In the genomic region with DNA sequence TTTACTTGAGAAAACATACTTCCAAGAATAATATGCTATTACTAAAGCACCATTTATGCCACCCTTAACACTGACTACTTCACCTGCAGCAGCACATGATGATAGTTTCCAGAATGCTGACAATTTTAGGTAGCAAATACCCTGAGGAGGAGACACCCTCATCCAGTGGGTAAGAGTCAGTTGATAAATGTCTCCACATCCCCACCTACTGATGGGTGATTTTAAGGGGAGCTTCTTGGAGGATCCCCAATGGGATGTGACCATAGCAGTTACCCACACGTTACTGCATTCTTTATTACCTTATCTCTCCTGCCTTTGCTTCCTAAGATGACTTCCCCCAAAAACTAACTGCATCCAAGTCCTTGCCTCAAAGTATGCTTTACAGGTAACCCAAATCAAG, we compare ENCODE assay signal across 26 cellular contexts.
DNase-seq lines count a peak whose midpoint lies in the region; FAIRE-seq and TF ChIP-seq lines count a peak whose summit lies in the region.
"Had no signal": no experiment of that assay in that cellular context is flagged by ENCODE, and none has a peak within 500 bp of the region (broad histone marks: within the 10 kb centered on the region; RNA-seq: fewer than 3 reads in every experiment).

No MANE protein-coding gene starts in this region.

- no peaks in the 10 kb centered on the region for H3K36me3 ChIP-seq in H1 (ENCODE audit: control insufficient read depth in 2 of 4, insufficient read depth in 4 of 4, low read length in 3 of 4)
- H3K36me3 ChIP-seq in kidney (ENCODE audit: control insufficient read depth in 1 of 2, insufficient read depth in 2 of 2, low read length in 2 of 2): no peaks in the 10 kb centered on the region
- H3K36me3 ChIP-seq: esophagus squamous epithelium, neural progenitor cell, upper lobe of left lung had no signal

- H3K4me2 ChIP-seq in H1 (ENCODE audit: insufficient read depth in 1 of 2, low read depth in 2 of 2, low read length in 2 of 2): no peak overlapping the region
- H3K4me2 ChIP-seq: neural progenitor cell had no signal

- H3K4me3 ChIP-seq in H1 (ENCODE audit: extremely low read depth in 1 of 4, insufficient read depth in 2 of 4, low read depth in 3 of 4, low read length in 4 of 4) (no peak overlapping the region), kidney (ENCODE audit: low read length in 2 of 2) (no peak overlapping the region)
- H3K4me3 ChIP-seq: esophagus squamous epithelium, neural progenitor cell, SK-N-MC, upper lobe of left lung had no signal

- no peak overlapping the region for H3K56ac ChIP-seq in H1 (replicated peaks; ENCODE audit: insufficient read length, low read depth, low read length)

- peak; percentile 75 for FAIRE-seq in H1 (lab: Jason Lieb, UNC)
- no peak for FAIRE-seq in kidney (lab: Jason Lieb, UNC)
- FAIRE-seq: G401.6 had no signal

- no peak overlapping the region for H2BK20ac ChIP-seq in H1 (ENCODE audit: low read length)

- H3K18ac ChIP-seq in H1 (ENCODE audit: extremely low read depth, low read length): no peak overlapping the region

- intact Hi-C loops in cardiac septum (cut with DNase I): no loop called here
- intact Hi-C loops in kidney (cut with DNase I): no loop called here

- H3K79me1 ChIP-seq in H1 (ENCODE audit: low read depth, low read length): no peaks in the 10 kb centered on the region

- H2BK5ac ChIP-seq in H1 (ENCODE audit: low read depth, low read length): no peak overlapping the region

- no peak overlapping the region for H3K23ac ChIP-seq in H1 (ENCODE audit: insufficient read length)

- TF ChIP-seq CTCF in GM13977 (IDR thresholded peaks at IDR 0.05; ENCODE audit: extremely low read depth, insufficient read depth, missing control alignments) (peak; percentile 16), H1 (IDR thresholded peaks at IDR 0.05; ENCODE audit: control extremely low read depth in 1 of 3, insufficient read depth in 1 of 3, low read depth in 1 of 3, low read length in 3 of 3) (peak in 2 of 3 experiments; percentile 29 to 30; a peak in 2 of 4 replicates), kidney (IDR thresholded peaks at IDR 0.05; ENCODE audit: borderline replicate concordance, extremely low read depth, insufficient read depth) (no peak)

- 56% methylated on average over 1 of the region's 1 CpG; no CpG with 5 or more reads in 1 of the 2 experiments for WGBS in H1 (ENCODE audit: extremely low coverage in 1 of 2, insufficient coverage in 1 of 2, insufficient read length in 1 of 2, insufficient replicate concordance in 2 of 2, low coverage in 1 of 2, low lambda C conversion rate in 2 of 2, missing lambda C conversion rate in 1 of 2), 2 experiments

- H2BK15ac ChIP-seq in H1 (ENCODE audit: low read length): no peak overlapping the region

- H4K8ac ChIP-seq in H1 (ENCODE audit: extremely low read depth, insufficient read depth, low read length): no peak overlapping the region

- TF ChIP-seq EP300 in H1 (IDR thresholded peaks at IDR 0.05; ENCODE audit: borderline replicate concordance in 1 of 2, low read depth in 2 of 2, low read length in 2 of 2): no peak

- H4K20me1 ChIP-seq in H1 (replicated peaks in 1 of 2; ENCODE audit: control insufficient read depth in 1 of 2, insufficient read depth in 2 of 2, low read length in 2 of 2): no peaks in the 10 kb centered on the region

- POLR2A ChIA-PET in H1 (lab: Charles Lee; ENCODE audit: partially characterized antibody): interaction anchor here (1.3 kb wide), 1 partner anchor 8 kb away, joined by 3 read pairs; no protein-coding TSS in a partner anchor

- TF ChIP-seq POLR2A in H1 (IDR thresholded peaks at IDR 0.05; ENCODE audit: control extremely low read depth in 1 of 2, low read depth in 2 of 2, low read length in 2 of 2): no peak

- H2AK5ac ChIP-seq in H1 (ENCODE audit: low read depth, low read length): no peak overlapping the region

- no peak overlapping the region for H4K91ac ChIP-seq in H1 (replicated peaks; ENCODE audit: insufficient read length, low read length)

- H3K9ac ChIP-seq in H1 (replicated peaks in 1 of 4; ENCODE audit: extremely low read depth in 1 of 4, low read depth in 3 of 4, low read length in 3 of 4): no peak overlapping the region
- H3K9ac ChIP-seq in kidney (ENCODE audit: low read length in 2 of 2): no peak overlapping the region
- H3K9ac ChIP-seq: neural progenitor cell had no signal

- no peak overlapping the region for H3K27ac ChIP-seq in H1 (ENCODE audit: low read depth, low read length)
- no peak overlapping the region for H3K27ac ChIP-seq in kidney (ENCODE audit: low read depth in 2 of 2, low read length in 2 of 2)
- H3K27ac ChIP-seq: esophagus squamous epithelium, neural progenitor cell, RWPE1, SK-N-MC, upper lobe of left lung had no signal

- no peak overlapping the region for H3K14ac ChIP-seq in H1 (ENCODE audit: insufficient read length)

- in situ Hi-C loops in GM13977 (cut with MboI; ENCODE audit: low pct_unique_long_range_greater_than_20kb, low sequenced_read_pairs, unreplicated experiment): no loop called here

- no peak overlapping the region for H2BK120ac ChIP-seq in H1 (replicated peaks; ENCODE audit: low read depth, low read length)

- TF ChIP-seq RAD21 in H1 (IDR thresholded peaks at IDR 0.05 in 1 of 2, conservative IDR thresholded peaks at IDR 0.05 in 1 of 2; ENCODE audit: low read depth in 2 of 2, low read length in 2 of 2): peak; percentile 58 to 70

- no peaks in the 10 kb centered on the region for H3K4me1 ChIP-seq in H1 (replicated peaks in 1 of 4; ENCODE audit: control insufficient read depth in 3 of 4, insufficient read depth in 4 of 4, low read length in 3 of 4)
- H3K4me1 ChIP-seq in kidney (ENCODE audit: control insufficient read depth in 1 of 2, insufficient read depth in 1 of 2, low read depth in 1 of 2, low read length in 2 of 2): no peaks in the 10 kb centered on the region
- H3K4me1 ChIP-seq: esophagus squamous epithelium, neural progenitor cell, upper lobe of left lung had no signal

- CTCF ChIA-PET in H1 (lab: Charles Lee; ENCODE audit: partially characterized antibody): interaction anchor here (0.6 to 2.2 kb wide), 8 partner anchors 8 to 405 kb away, joined by 3 to 5 read pairs (median 4); no protein-coding TSS in a partner anchor

- H4K5ac ChIP-seq in H1 (ENCODE audit: insufficient read length, low read depth, low read length): no peak overlapping the region

- peaks cover 6 to 10% of the 10 kb centered on the region in 2 experiments; a peak in 3 of 4 replicates for H3K9me3 ChIP-seq in H1 (ENCODE audit: insufficient read depth in 2 of 2, low read depth in 1 of 2, low read length in 1 of 2)
- no peaks in the 10 kb centered on the region for H3K9me3 ChIP-seq in kidney (ENCODE audit: control insufficient read depth in 1 of 2, low read length in 2 of 2)
- H3K9me3 ChIP-seq: esophagus squamous epithelium had no signal

- H2AFZ ChIP-seq in H1 (ENCODE audit: low read length): no peak overlapping the region
- H2AFZ ChIP-seq: neural progenitor cell had no signal

- H3K27me3 ChIP-seq in H1 (replicated peaks in 1 of 4; ENCODE audit: control insufficient read depth in 3 of 4, extremely low read depth in 1 of 4, insufficient read depth in 3 of 4, low read length in 3 of 4): no peaks in the 10 kb centered on the region
- H3K27me3 ChIP-seq: esophagus squamous epithelium, neural progenitor cell, upper lobe of left lung had no signal

- H2BK12ac ChIP-seq in H1 (ENCODE audit: low read depth, low read length): no peak overlapping the region

- H3K79me2 ChIP-seq in H1 (ENCODE audit: control insufficient read depth in 1 of 2, insufficient read depth in 2 of 2, low read length in 2 of 2): no peaks in the 10 kb centered on the region

- H3K4ac ChIP-seq in H1 (replicated peaks; ENCODE audit: insufficient read length, low read depth, low read length): no peak overlapping the region

- DNase-seq in D341Med (ENCODE audit: low spot score) (peak; percentile 37), GM13977 (ENCODE audit: low spot score) (no peak), HT-29 (ENCODE audit: low spot score) (peak; percentile 17), H1 (ENCODE audit: low read depth in 1 of 2, low spot score in 2 of 2) (no peak), superior temporal gyrus (ENCODE audit: extremely low spot score) (no peak), NCI-H1436 (lab: John Stamatoyannopoulos, UW) (no peak), cardiac septum (ENCODE audit: low spot score) (no peak), kidney (no peak)
- DNase-seq: activated CD4-positive, alpha-beta T cell treated with anti-CD3 and anti-CD28 coated beads for 36 hours; activated CD8-positive, alpha-beta memory T cell treated with anti-CD3 and anti-CD28 coated beads for 24 hours; activated gamma-delta T cell; dermis blood vessel endothelial cell; DMS53; esophagus squamous epithelium; foreskin melanocyte; left colon; NCI-H1694 treated with DMSO at 0.1 percent for 48 hours; NCI-H2171 treated with DMSO at 0.1 percent for 48 hours; NCI-H526; right cardiac atrium; stimulated activated CD4-positive, alpha-beta T cell treated with anti-CD3 and anti-CD28 coated beads, Interleukin-2, amount 100 ng/mL, for 24 hours had no signal

- no peaks in the 10 kb centered on the region for H3K23me2 ChIP-seq in H1 (ENCODE audit: low read depth, low read length)

TF ChIP-seq in H1, 55 proteins besides CTCF, POLR2A, EP300 and RAD21 (continues in another document):
- TF ChIP-seq CHD1 (IDR thresholded peaks at IDR 0.05; ENCODE audit: low read depth, low read length): no peak
- no peak for TF ChIP-seq HDAC6 (IDR thresholded peaks at IDR 0.05; ENCODE audit: low read depth, low read length)
- TF ChIP-seq TAF7 (optimal IDR thresholded peaks at IDR 0.05; ENCODE audit: borderline replicate concordance, low read depth, low read length): no peak
- TF ChIP-seq SIX5 (IDR thresholded peaks at IDR 0.05; ENCODE audit: low read depth, low read length): no peak
- TF ChIP-seq, protein P1, sequence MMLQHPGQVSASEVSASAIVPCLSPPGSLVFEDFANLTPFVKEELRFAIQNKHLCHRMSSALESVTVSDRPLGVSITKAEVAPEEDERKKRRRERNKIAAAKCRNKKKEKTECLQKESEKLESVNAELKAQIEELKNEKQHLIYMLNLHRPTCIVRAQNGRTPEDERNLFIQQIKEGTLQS (IDR thresholded peaks at IDR 0.05; ENCODE audit: insufficient read depth, low read depth, low read length): no peak
- TF ChIP-seq KDM4A (IDR thresholded peaks at IDR 0.05; ENCODE audit: low read depth, low read length, severe bottlenecking): no peak
- TF ChIP-seq SIRT6 (IDR thresholded peaks at IDR 0.05; ENCODE audit: low read length): no peak
- no peak for TF ChIP-seq RXRA (IDR thresholded peaks at IDR 0.05; ENCODE audit: insufficient read depth, low read depth, low read length)
- no peak for TF ChIP-seq TBP (IDR thresholded peaks at IDR 0.05; ENCODE audit: low read depth, low read length)
- no peak for TF ChIP-seq SRF (IDR thresholded peaks at IDR 0.05; ENCODE audit: low read depth, low read length)
- no peak for TF ChIP-seq SUZ12 (IDR thresholded peaks at IDR 0.05; ENCODE audit: low read length)
- no peak for TF ChIP-seq FOSL1 (IDR thresholded peaks at IDR 0.05; ENCODE audit: insufficient read depth, low read depth, low read length)
- TF ChIP-seq CEBPB (IDR thresholded peaks at IDR 0.05; ENCODE audit: low read depth, low read length): no peak
- no peak for TF ChIP-seq ZNF274 (IDR thresholded peaks at IDR 0.05; ENCODE audit: borderline replicate concordance, extremely low read depth, low read length)
- no peak for TF ChIP-seq SP1 (IDR thresholded peaks at IDR 0.05; ENCODE audit: low read depth, low read length)

Comparison
In these comparisons a context has a peak if more than half of its experiments do, and no peak if none do; other contexts are left out.
1. DNase-seq: peak in D341Med (single experiment) and HT-29 (single experiment); none in GM13977 (single experiment), H1 (0 of 2), superior temporal gyrus (single experiment), NCI-H1436 (single experiment), cardiac septum (single experiment) and kidney (single experiment).